ENCODE assay signal across 12 cellular contexts in genomic region chr1:61131716-61132115, GRCh38. TPM values are rescaled to one million over a fixed set of nuclear protein-coding genes. Genes with fewer than 3 reads are reported as not detected.
DNase-seq lines count a peak whose midpoint lies in the region; ATAC-seq and TF ChIP-seq lines count a peak whose summit lies in the region.
"Had no signal": no experiment of that assay in that cellular context is flagged by ENCODE, and none has a peak within 500 bp of the region (broad histone marks: within the 10 kb centered on the region; RNA-seq: fewer than 3 reads in every experiment).

No MANE protein-coding gene starts in this region.

- CTCF ChIA-PET in SK-N-SH (lab: Yijun Ruan, JAX): interaction anchor here (0.7 to 2.6 kb wide), 4 partner anchors 11 to 138 kb away, joined by 3 to 7 read pairs (median 4); no protein-coding TSS in a partner anchor
- CTCF ChIA-PET in activated CD4-positive, alpha-beta T cell treated with anti-CD3 and anti-CD28 coated beads for 36 hours (lab: Charles Lee): no interaction called here

- no peak overlapping the region for H3K27ac Mint-ChIP-seq in activated CD4-positive, alpha-beta T cell treated with anti-CD3 and anti-CD28 coated beads for 36 hours
- H3K27ac Mint-ChIP-seq: activated naive CD8-positive, alpha-beta T cell treated with anti-CD3 and anti-CD28 coated beads for 36 hours; T-helper 1 cell treated with Interleukin-12 subunit alpha and Interleukin-12 subunit beta and Interleukin-4 antibody, amounts not matched to agents 30 μg/mL and 1 μg/mL, for 36 hours had no signal

- peaks cover 14 to 20% of the 10 kb centered on the region in 2 experiments; a peak in 3 of 4 replicates for H3K4me1 ChIP-seq in SK-N-SH (ENCODE audit: control insufficient read depth in 1 of 2, insufficient read depth in 2 of 2, low read depth in 1 of 2, low read length in 1 of 2)
- peaks cover 2 to 16% (median 13%) of the 10 kb centered on the region in 5 donors for H3K4me1 ChIP-seq in subcutaneous abdominal adipose tissue (ENCODE audit: control insufficient read depth in 5 of 5, insufficient read depth in 5 of 5, low read length in 5 of 5)

- no peaks in the 10 kb centered on the region for H3K9me2 ChIP-seq in SK-N-SH

- intact Hi-C loops in activated CD4-positive, alpha-beta T cell treated with anti-CD3 and anti-CD28 coated beads for 36 hours (cut with DNase I, micrococcal nuclease): no loop called here

- H3K9me3 Mint-ChIP-seq in activated CD4-positive, alpha-beta T cell treated with anti-CD3 and anti-CD28 coated beads for 36 hours (ENCODE audit: low read depth): no peaks in the 10 kb centered on the region
- H3K9me3 Mint-ChIP-seq: activated naive CD8-positive, alpha-beta T cell treated with anti-CD3 and anti-CD28 coated beads for 36 hours; T-helper 1 cell treated with Interleukin-12 subunit alpha and Interleukin-12 subunit beta and Interleukin-4 antibody, amounts not matched to agents 30 μg/mL and 1 μg/mL, for 36 hours had no signal

- no peak overlapping the region for H3K4me3 Mint-ChIP-seq in activated CD4-positive, alpha-beta T cell treated with anti-CD3 and anti-CD28 coated beads for 36 hours
- H3K4me3 Mint-ChIP-seq: activated naive CD8-positive, alpha-beta T cell treated with anti-CD3 and anti-CD28 coated beads for 36 hours; T-helper 1 cell treated with Interleukin-12 subunit alpha and Interleukin-12 subunit beta and Interleukin-4 antibody, amounts not matched to agents 30 μg/mL and 1 μg/mL, for 36 hours had no signal

- no peaks in the 10 kb centered on the region for H3K27me3 ChIP-seq in SK-N-SH (ENCODE audit: insufficient read depth)
- no peaks in the 10 kb centered on the region for H3K27me3 ChIP-seq in subcutaneous abdominal adipose tissue (ENCODE audit: control insufficient read depth in 5 of 5, insufficient read depth in 4 of 5, low read length in 5 of 5)

- POLR2A ChIA-PET in SK-N-SH (lab: Yijun Ruan, JAX): no interaction called here
- POLR2A ChIA-PET in activated CD4-positive, alpha-beta T cell treated with anti-CD3 and anti-CD28 coated beads for 36 hours (lab: Charles Lee): no interaction called here

- no peaks in the 10 kb centered on the region; the same call in 1 of the 2 replicates for H3K79me2 ChIP-seq in SK-N-SH (ENCODE audit: insufficient read depth)

- no peaks in the 10 kb centered on the region for H4K20me1 ChIP-seq in SK-N-SH (ENCODE audit: insufficient read depth)

- H3K36me3 ChIP-seq in SK-N-SH (replicated peaks in 1 of 2; ENCODE audit: control insufficient read depth in 1 of 2, insufficient read depth in 2 of 2, low read length in 1 of 2): no peaks in the 10 kb centered on the region
- no peaks in the 10 kb centered on the region for H3K36me3 ChIP-seq in subcutaneous abdominal adipose tissue (ENCODE audit: control insufficient read depth in 5 of 5, insufficient read depth in 5 of 5, low read length in 5 of 5)

- H3K4me1 Mint-ChIP-seq in activated CD4-positive, alpha-beta T cell treated with anti-CD3 and anti-CD28 coated beads for 36 hours: peaks cover 6% of the 10 kb centered on the region

- ATAC-seq in activated CD4-positive, alpha-beta T cell treated with anti-CD3 and anti-CD28 coated beads for 36 hours: no peak
- ATAC-seq: GM12878 had no signal

- peak in 1 of 2 experiments; percentile 34; a peak in 1 of 4 replicates for TF ChIP-seq EP300 in SK-N-SH (IDR thresholded peaks at IDR 0.05; ENCODE audit: borderline replicate concordance in 1 of 2, low read depth in 1 of 2, low read length in 1 of 2)

- H3K4me3 ChIP-seq in LNCaP clone FGC (ENCODE audit: low read depth, low read length) (peak overlapping the region; percentile 38; the same call in 1 of the 2 replicates), SK-N-SH (ENCODE audit: low read depth in 2 of 2, low read length in 1 of 2) (no peak overlapping the region; a peak in 2 of 4 replicates), subcutaneous abdominal adipose tissue (ENCODE audit: low read depth in 1 of 5, low read length in 5 of 5) (peak overlapping the region in 1 of 5 donors; percentile 3)
- H3K4me3 ChIP-seq: GM12878 had no signal

- peaks cover 5% of the 10 kb centered on the region for H3K27me3 Mint-ChIP-seq in activated CD4-positive, alpha-beta T cell treated with anti-CD3 and anti-CD28 coated beads for 36 hours
- H3K27me3 Mint-ChIP-seq: activated naive CD8-positive, alpha-beta T cell treated with anti-CD3 and anti-CD28 coated beads for 36 hours had no signal

- H2AFZ ChIP-seq in SK-N-SH (ENCODE audit: low read depth): peak overlapping the region; percentile 26; the same call in 1 of the 2 replicates

- H3K27ac ChIP-seq in SK-N-SH (ENCODE audit: low read depth in 2 of 2, low read length in 1 of 2): peak overlapping the region; percentile 65 to 78
- H3K27ac ChIP-seq in subcutaneous abdominal adipose tissue (ENCODE audit: low read depth, low read length): peak overlapping the region; percentile 31

- no peaks in the 10 kb centered on the region for H3K9me3 ChIP-seq in SK-N-SH
- H3K9me3 ChIP-seq in subcutaneous abdominal adipose tissue (ENCODE audit: control insufficient read depth in 5 of 5, low read length in 5 of 5): no peaks in the 10 kb centered on the region

- no peaks in the 10 kb centered on the region for H3K36me3 Mint-ChIP-seq in activated CD4-positive, alpha-beta T cell treated with anti-CD3 and anti-CD28 coated beads for 36 hours (ENCODE audit: low read depth)
- H3K36me3 Mint-ChIP-seq: activated naive CD8-positive, alpha-beta T cell treated with anti-CD3 and anti-CD28 coated beads for 36 hours had no signal

- peak overlapping the region; percentile 64 for H3K4me2 ChIP-seq in SK-N-SH

- no peak for TF ChIP-seq CTCF in LNCaP clone FGC (IDR thresholded peaks at IDR 0.05; ENCODE audit: control insufficient read depth, extremely low read depth, insufficient read depth)
- no peak for TF ChIP-seq CTCF in SK-N-SH (IDR thresholded peaks at IDR 0.05)

- H3K9ac ChIP-seq in SK-N-SH (no peak overlapping the region), subcutaneous abdominal adipose tissue (ENCODE audit: low read length in 5 of 5) (peak overlapping the region in 1 of 5 donors; percentile 17)

- DNase-seq in LNCaP clone FGC (ENCODE audit: low read depth) (no peak), SK-N-SH (peak; percentile 20), fibroblast of the conjunctiva (ENCODE audit: low read depth) (peak; percentile 34), NOMO-1 (lab: John Stamatoyannopoulos, UW; ENCODE audit: unreplicated experiment in 2 of 2) (no peak), DMS114 treated with DMSO at 0.1 percent for 48 hours (lab: John Stamatoyannopoulos, UW; ENCODE audit: unreplicated experiment) (no peak), NCI-H774 (lab: John Stamatoyannopoulos, UW) (no peak)
- DNase-seq in activated CD4-positive, alpha-beta T cell treated with anti-CD3 and anti-CD28 coated beads for 36 hours: no peak
- DNase-seq: activated naive CD8-positive, alpha-beta T cell treated with anti-CD3 and anti-CD28 coated beads for 36 hours; MM.1S had no signal

- peaks cover 17% of the 10 kb centered on the region for H3F3A ChIP-seq in SK-N-SH (replicated peaks; ENCODE audit: insufficient read depth)

- TF ChIP-seq RAD21 in SK-N-SH (IDR thresholded peaks at IDR 0.05; ENCODE audit: low read length): no peak

TF ChIP-seq in SK-N-SH, 30 proteins besides CTCF, POLR2A, EP300 and RAD21:
- TF ChIP-seq MEF2A (IDR thresholded peaks at IDR 0.05; ENCODE audit: borderline replicate concordance, low read depth) (no peak), NFIC (IDR thresholded peaks at IDR 0.05; ENCODE audit: borderline replicate concordance) (peak; percentile 58; the same call in 1 of the 2 replicates), SMC3 (IDR thresholded peaks at IDR 0.05; ENCODE audit: low read depth, low read length) (no peak), TCF12 (IDR thresholded peaks at IDR 0.05) (peak; percentile 72)
TF ChIP-seq in SK-N-SH: peak in this region for 2.

RNA-seq across cellular contexts. Expression of gene NFIA, which starts 49.4 kb away (rescaled TPM):
- polyA plus RNA-seq in SK-N-SH (2012; rRNA removed): 3.3 and 4.1 TPM in 2 replicates
- 2.1 and 2.7 TPM in 2 replicates for polyA plus RNA-seq in SK-N-SH (2012; cell fraction: cytosol; rRNA removed)
- polyA plus RNA-seq in SK-N-SH (2012; cell fraction: nucleus; rRNA removed): 1.6 and 3.1 TPM in 2 replicates
- 1 to 10 TPM; 3.0 to 3.2 TPM for total RNA-seq in activated CD4-positive, alpha-beta T cell treated with anti-CD3 and anti-CD28 coated beads for 36 hours

Comparison
In these comparisons a context has a peak if more than half of its experiments do, and no peak if none do; other contexts are left out.
1. DNase-seq: peak in SK-N-SH (single experiment) and fibroblast of the conjunctiva (single experiment); none in LNCaP clone FGC (single experiment), NOMO-1 (0 of 2), DMS114 treated with DMSO at 0.1 percent for 48 hours (single experiment), NCI-H774 (single experiment) and activated CD4-positive, alpha-beta T cell treated with anti-CD3 and anti-CD28 coated beads for 36 hours (single experiment).